ENCODE assay signal across 22 cellular contexts in the genomic region with DNA sequence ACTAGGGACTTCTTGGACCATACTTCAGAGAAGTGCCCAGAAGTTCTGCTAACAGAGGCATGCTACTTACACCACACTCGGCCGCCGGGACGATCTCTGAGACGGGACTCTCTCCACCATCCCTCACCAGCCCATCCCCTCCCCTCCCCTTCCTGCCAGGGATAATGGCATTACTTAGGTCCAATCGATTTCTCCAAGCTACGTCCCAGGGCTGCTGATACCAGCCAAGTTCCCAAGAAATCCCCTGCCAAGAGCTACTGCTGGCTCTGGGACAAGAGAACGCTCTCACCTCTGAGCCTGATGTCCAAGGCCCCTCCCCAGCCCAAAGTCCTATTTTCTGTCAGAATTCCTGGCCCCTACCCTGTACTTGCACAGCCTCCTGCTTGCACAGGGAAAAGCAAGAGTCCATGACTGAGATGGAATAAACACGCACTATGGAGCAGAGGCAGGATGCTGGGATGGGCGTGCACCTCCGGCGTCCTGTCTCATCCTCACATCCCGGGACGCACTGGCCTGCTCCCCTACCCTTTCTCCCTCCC.
"Had no signal": no experiment of that assay in that cellular context is flagged by ENCODE, and none has a peak within 500 bp of the region (broad histone marks: within the 10 kb centered on the region; RNA-seq: fewer than 3 reads in every experiment).

No MANE protein-coding gene starts in this region.

- DNase-seq: activated CD4-positive, alpha-beta T cell treated with anti-CD3 and anti-CD28 coated beads, Interleukin-2, amount 50 U/mL, for 1 hour; activated naive CD4-positive, alpha-beta T cell treated with anti-CD3 and anti-CD28 coated beads, Interleukin-2, amount 50 U/mL, for 16 hours; activated T-cell treated with anti-CD3 and anti-CD28 coated beads for 4 hours; amniotic stem cell; brain microvascular endothelial cell; cerebellar nuclear complex; effector memory CD4-positive, alpha-beta T cell; foreskin melanocyte; head of caudate nucleus; immature natural killer cell; left colon; mammary epithelial cell; naive thymus-derived CD4-positive, alpha-beta T cell; right cardiac atrium; stimulated activated CD4-positive, alpha-beta T cell treated with anti-CD3 and anti-CD28 coated beads, Interleukin-4, amount 100 ng/mL, for 4 hours; stimulated activated CD8-positive, alpha-beta memory T cell treated with anti-CD3 and anti-CD28 coated beads, Interleukin-4, amount 100 ng/mL, for 48 hours; stimulated activated naive CD8-positive, alpha-beta T cell treated with anti-CD3 and anti-CD28 coated beads, Interleukin-15, Interleukin-2, amounts not matched to agents 100 U/mL and 50 U/mL, for 24 hours; T-helper 9 cell; transverse colon had no signal

- H3K4me1 ChIP-seq: transverse colon had no signal

- H3K4me3 ChIP-seq: smooth muscle cell, transverse colon had no signal

- H3K27ac ChIP-seq: brain microvascular endothelial cell, epithelial cell of prostate, transverse colon had no signal

- H3K9me3 Mint-ChIP-seq: immature natural killer cell had no signal

- H3K27me3 ChIP-seq: brain microvascular endothelial cell, transverse colon had no signal

- H3K4me1 Mint-ChIP-seq: immature natural killer cell had no signal

- H3K4me2 ChIP-seq: smooth muscle cell had no signal

- H3K27ac Mint-ChIP-seq: immature natural killer cell, progenitor cell of endocrine pancreas had no signal

- H3K36me3 Mint-ChIP-seq: naive thymus-derived CD4-positive, alpha-beta T cell had no signal

- ATAC-seq: left colon; naive thymus-derived CD4-positive, alpha-beta T cell; stimulated activated naive CD8-positive, alpha-beta T cell treated with anti-CD3 and anti-CD28 coated beads, Interleukin-15, Interleukin-2, amounts not matched to agents 100 U/mL and 50 U/mL, for 24 hours had no signal

- H3K27me3 Mint-ChIP-seq: naive thymus-derived CD4-positive, alpha-beta T cell; progenitor cell of endocrine pancreas had no signal

- H3K4me3 Mint-ChIP-seq: immature natural killer cell; naive thymus-derived CD4-positive, alpha-beta T cell had no signal

- H3K36me3 ChIP-seq: brain microvascular endothelial cell, transverse colon had no signal

- H3K9me3 ChIP-seq: transverse colon had no signal
